In genomic region chrX:48696301-48697181, GRCh38 we compare ENCODE assay signal across 8 cellular contexts. TPM values are rescaled to one million over a fixed set of nuclear protein-coding genes. Genes with fewer than 3 reads are reported as not detected.
DNase-seq lines count a peak whose midpoint lies in the region; ATAC-seq and TF ChIP-seq lines count a peak whose summit lies in the region.

Gene SUV39H1, plus strand, starts transcription at chrX:48696734. Its CDS starts 51 bp downstream, at chrX:48696785.

- peak within 1 kb of the TSS; percentile 71 for H2AFZ ChIP-seq in trophoblast cell (ENCODE audit: insufficient read depth, low read length, poor library complexity)

- H4K12ac ChIP-seq in trophoblast cell (ENCODE audit: low read depth, low read length) = peak within 1 kb of the TSS; percentile 59

- TF ChIP-seq POLR2A in tibial nerve (IDR thresholded peaks at IDR 0.05) = peak; percentile 70 to 88

- H3K36me3 Mint-ChIP-seq in activated naive CD8-positive, alpha-beta T cell treated with anti-CD3 and anti-CD28 coated beads, Interleukin-2, amount 10 ng/mL, durations not matched to agents 7 days and 5 days = peaks cover 12% of the 10 kb centered on the region

- peak within 1 kb of the TSS; percentile 73 for H2BK5ac ChIP-seq in trophoblast cell (ENCODE audit: low read depth, low read length, poor library complexity)

- peak within 1 kb of the TSS; percentile 96 for H3K4me3 Mint-ChIP-seq in activated naive CD8-positive, alpha-beta T cell treated with anti-CD3 and anti-CD28 coated beads, Interleukin-2, amount 10 ng/mL, durations not matched to agents 7 days and 5 days

- peak within 1 kb of the TSS; percentile 86 for H4K8ac ChIP-seq in trophoblast cell (ENCODE audit: low read depth, low read length)

- no peak for TF ChIP-seq CTCF in GM13976 (IDR thresholded peaks at IDR 0.05; ENCODE audit: borderline replicate concordance, control extremely low read depth, extremely low read depth, insufficient read depth, missing control alignments)
- TF ChIP-seq CTCF in tibial nerve (IDR thresholded peaks at IDR 0.05) = peak in 1 of 5 experiments; percentile 14

- H3K4me1 ChIP-seq in trophoblast cell (ENCODE audit: control insufficient read depth in 1 of 2, insufficient read depth in 2 of 2, low read length in 2 of 2) = peaks cover 17 to 26% of the 10 kb centered on the region in 2 experiments
- peaks cover 0 to 19% (median 0%) of the 10 kb centered on the region in 4 donors for H3K4me1 ChIP-seq in tibial nerve

- H3K36me3 ChIP-seq in trophoblast cell (ENCODE audit: control insufficient read depth in 1 of 2, insufficient read depth in 2 of 2, low read length in 2 of 2) (peaks cover 7 to 23% of the 10 kb centered on the region in 2 experiments), tibial nerve (peaks cover 0 to 28% (median 0%) of the 10 kb centered on the region in 3 donors)

- peak within 1 kb of the TSS; percentile 81 for H3K4me3 ChIP-seq in trophoblast cell (ENCODE audit: low read depth, low read length)
- H3K4me3 ChIP-seq in tibial nerve = peak within 1 kb of the TSS; percentile 30 to 84 (median 52)

- H2BK12ac ChIP-seq in trophoblast cell (ENCODE audit: low read length) = no peak within 1 kb of the TSS

- H3K27me3 ChIP-seq in trophoblast cell (ENCODE audit: insufficient read depth, low read length) (no peaks in the 10 kb centered on the region), tibial nerve (peaks cover 0 to 4% of the 10 kb centered on the region in 2 donors)

- WGBS in trophoblast cell (ENCODE audit: extremely low coverage, insufficient coverage, insufficient read length) = no CpG with 5 or more reads among the region's 110 CpGs
- WGBS in tibial nerve, 2 donors = 0 to 40% methylated on average over 30 to 109 of the region's 110 CpGs

- no peaks in the 10 kb centered on the region for H3K27me3 Mint-ChIP-seq in activated naive CD8-positive, alpha-beta T cell treated with anti-CD3 and anti-CD28 coated beads, Interleukin-2, amount 10 ng/mL, durations not matched to agents 7 days and 5 days

- peak; percentile 30 to 94 for TF ChIP-seq EP300 in tibial nerve (IDR thresholded peaks at IDR 0.05)

- peaks cover 16% of the 10 kb centered on the region for H3K4me1 Mint-ChIP-seq in activated naive CD8-positive, alpha-beta T cell treated with anti-CD3 and anti-CD28 coated beads, Interleukin-2, amount 10 ng/mL, durations not matched to agents 7 days and 5 days

- H3K27ac ChIP-seq in trophoblast cell (ENCODE audit: low read depth, low read length) = peak within 1 kb of the TSS; percentile 81
- peak within 1 kb of the TSS; percentile 89 to 96 (median 90) for H3K27ac ChIP-seq in tibial nerve

- H3K14ac ChIP-seq in trophoblast cell (ENCODE audit: low read length) = peak within 1 kb of the TSS; percentile 54

- POLR2A ChIA-PET in activated naive CD8-positive, alpha-beta T cell treated with anti-CD3 and anti-CD28 coated beads, Interleukin-2, amount 10 ng/mL, durations not matched to agents 7 days and 5 days (lab: Charles Lee) = interaction anchor here (0.6 to 3.8 kb wide), 16 partner anchors 11 to 1449 kb away, joined by 3 to 29 read pairs (median 4); partner anchors contain the start of genes HDAC6 and WAS

- H2AK5ac ChIP-seq in trophoblast cell (ENCODE audit: low read length) = peak within 1 kb of the TSS; percentile 23

- H3K9ac ChIP-seq in trophoblast cell (ENCODE audit: low read length) = peak within 1 kb of the TSS; percentile 79

- peak within 1 kb of the TSS; percentile 82 for H3K18ac ChIP-seq in trophoblast cell (ENCODE audit: low read length)

- no peak within 1 kb of the TSS for H3K23ac ChIP-seq in trophoblast cell (ENCODE audit: low read length)

- peak within 1 kb of the TSS; percentile 98 for H3K27ac Mint-ChIP-seq in activated naive CD8-positive, alpha-beta T cell treated with anti-CD3 and anti-CD28 coated beads, Interleukin-2, amount 10 ng/mL, durations not matched to agents 7 days and 5 days

- peak within 1 kb of the TSS; percentile 86 for H3K4me2 ChIP-seq in trophoblast cell (ENCODE audit: low read length)

- in situ Hi-C loops in GM13976 (cut with MboI; ENCODE audit: low sequenced_read_pairs, unreplicated experiment) = no loop called here

- H3K79me1 ChIP-seq in trophoblast cell (ENCODE audit: low read length) = peaks cover 12% of the 10 kb centered on the region

- H2BK120ac ChIP-seq in trophoblast cell (ENCODE audit: insufficient read depth, low read length, poor library complexity) = peak within 1 kb of the TSS; percentile 75

- intact Hi-C loops in Right ventricle myocardium superior (cut with DNase I) = no loop called here

- peaks cover 5% of the 10 kb centered on the region for H3K79me2 ChIP-seq in trophoblast cell (ENCODE audit: control insufficient read depth, insufficient read depth, low read length, poor library complexity)

- H4K91ac ChIP-seq in trophoblast cell (ENCODE audit: low read depth, low read length) = peak within 1 kb of the TSS; percentile 72

- H3K9me3 Mint-ChIP-seq in activated naive CD8-positive, alpha-beta T cell treated with anti-CD3 and anti-CD28 coated beads, Interleukin-2, amount 10 ng/mL, durations not matched to agents 7 days and 5 days = no peaks in the 10 kb centered on the region

- peak within 1 kb of the TSS; percentile 64 for H3K4ac ChIP-seq in trophoblast cell (ENCODE audit: low read depth, low read length)

- DNase-seq in GM13976 (ENCODE audit: low spot score) (peak; percentile 94), NCI-H1436 (lab: John Stamatoyannopoulos, UW) (peak; percentile 84), SW 1271 (lab: John Stamatoyannopoulos, UW) (peak; percentile 28 to 62), Right ventricle myocardium superior (peak; percentile 93), trophoblast cell (peak; percentile 82 to 85), tibial nerve (ENCODE audit: low spot score in 2 of 2) (peak; percentile 65 to 76)
- DNase-seq in activated naive CD8-positive, alpha-beta T cell treated with anti-CD3 and anti-CD28 coated beads, Interleukin-2, amount 10 ng/mL, durations not matched to agents 7 days and 5 days = peak; percentile 87

- ATAC-seq in HG02840 (IDR thresholded peaks at IDR 0.05; ENCODE audit: low FRiP score, unreplicated experiment) (peak; percentile 81), Right ventricle myocardium superior (ENCODE audit: poor library complexity) (peak; percentile 99)
- peak; percentile 96 for ATAC-seq in activated naive CD8-positive, alpha-beta T cell treated with anti-CD3 and anti-CD28 coated beads, Interleukin-2, amount 10 ng/mL, durations not matched to agents 7 days and 5 days (ENCODE audit: low read depth)

- H3K9me3 ChIP-seq in trophoblast cell (ENCODE audit: insufficient read depth, low read depth, low read length) (no peaks in the 10 kb centered on the region), tibial nerve (no peaks in the 10 kb centered on the region)

RNA-seq across cellular contexts. Expression of gene SUV39H1, which starts in this region (rescaled TPM):
- 10 to 100 TPM; 25.4 to 26.8 TPM for total RNA-seq in activated naive CD8-positive, alpha-beta T cell treated with anti-CD3 and anti-CD28 coated beads, Interleukin-2, amount 10 ng/mL, durations not matched to agents 7 days and 5 days
- total RNA-seq in Right ventricle myocardium superior (2.3 TPM), tibial nerve (10 to 100 TPM in 1 of 4 donors, 1 to 10 TPM in 3; 4.2 to 10.0 (median 5.2) TPM)
- 10.6 and 10.8 TPM in 2 replicates for polyA plus RNA-seq in trophoblast cell (2013)

Comparison
In these comparisons a context has a peak if more than half of its experiments do, and no peak if none do; other contexts are left out.
1. Peak in every context shown above with its lines: DNase-seq, ATAC-seq, H3K4me3 ChIP-seq and H3K27ac ChIP-seq.